ENCODE assay signal across 17 cellular contexts in the genomic region with DNA sequence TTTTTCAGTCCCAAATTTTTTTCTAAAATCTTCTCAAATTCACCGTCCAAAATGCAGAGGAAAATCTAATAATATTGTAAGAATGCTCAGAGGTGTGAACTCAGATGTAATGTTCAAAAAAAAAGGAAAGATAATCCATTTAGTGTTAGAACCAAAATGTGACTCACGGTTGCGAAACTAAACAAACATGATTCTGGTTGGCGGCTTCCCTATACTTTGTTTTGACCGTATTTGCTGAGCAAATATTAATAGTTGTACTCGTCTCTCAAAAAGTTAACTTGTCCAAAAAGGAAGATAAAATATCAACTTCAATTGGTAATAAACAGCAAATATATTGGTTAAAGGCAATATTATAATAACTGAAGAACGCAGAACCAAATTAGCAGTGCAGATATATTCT. TPM values are rescaled to one million over a fixed set of nuclear protein-coding genes. Genes with fewer than 3 reads are reported as not detected.
DNase-seq lines count a peak whose midpoint lies in the region; ATAC-seq, FAIRE-seq and TF ChIP-seq lines count a peak whose summit lies in the region.
"Had no signal": no experiment of that assay in that cellular context is flagged by ENCODE, and none has a peak within 500 bp of the region (broad histone marks: within the 10 kb centered on the region; RNA-seq: fewer than 3 reads in every experiment).

No MANE protein-coding gene starts in this region.

- ATAC-seq in HG02588 (IDR thresholded peaks at IDR 0.05; ENCODE audit: unreplicated experiment) (no peak), GM21737 (IDR thresholded peaks at IDR 0.05; ENCODE audit: unreplicated experiment) (no peak)
- ATAC-seq: activated CD4-positive, CD25-positive, alpha-beta regulatory T cell treated with anti-CD3 and anti-CD28 coated beads, Interleukin-2, amount 50 U/mL, for 24 hours; SK-N-SH treated with all-trans-retinoic acid at 6 μM for 48 hours; stimulated activated memory B cell treated with anti-CD40 and anti-IgM and Interleukin-4, amounts not matched to agents 10 μg/mL and 1 μg/mL and 100 μg/mL, for 72 hours had no signal

- in situ Hi-C loops in Caki2 (cut with HindIII; ENCODE audit: low pct_unique_long_range_greater_than_20kb, low sequenced_read_pairs), result no loop called here

- TF ChIP-seq CTCF in fibroblast of pulmonary artery (IDR thresholded peaks at IDR 0.05; ENCODE audit: low read length, missing control alignments), result no peak

- TF ChIP-seq EP300 in Ishikawa (IDR thresholded peaks at IDR 0.05; ENCODE audit: borderline replicate concordance), result no peak

- FAIRE-seq in RCC 7860 (lab: Jason Lieb, UNC), result peak; percentile 44

- no peak overlapping the region for H3K4me3 ChIP-seq in fibroblast of pulmonary artery (replicated peaks; ENCODE audit: low read depth, low read length)
- H3K4me3 ChIP-seq: uterus had no signal

- TF ChIP-seq RAD21 in Ishikawa (IDR thresholded peaks at IDR 0.05; ENCODE audit: low read depth), result no peak

- peak; percentile 9 for DNase-seq in Caki2 (ENCODE audit: low read depth)
- no peak for DNase-seq in RCC 7860 (ENCODE audit: low spot score)
- peak; percentile 14 for DNase-seq in fibroblast of pulmonary artery (ENCODE audit: low read depth)
- DNase-seq in inferior parietal cortex (ENCODE audit: extremely low spot score), result no peak
- DNase-seq in activated CD4-positive, alpha-beta T cell treated with anti-CD3 and anti-CD28 coated beads for 48 hours, result no peak
- DNase-seq: DND-41; HFFc6; Kasumi-1; NCI-H446; stimulated activated CD4-positive, alpha-beta T cell treated with anti-CD3 and anti-CD28 coated beads, Interleukin-2, amount 100 ng/mL, for 24 hours; uterus had no signal

TF ChIP-seq in Ishikawa, 13 proteins besides CTCF, POLR2A, EP300 and RAD21:
- peak; percentile 55 for TF ChIP-seq CEBPB (IDR thresholded peaks at IDR 0.05)
- no peak for TF ChIP-seq TAF1 (IDR thresholded peaks at IDR 0.05; ENCODE audit: low read depth)
- no peak for TF ChIP-seq FOXM1 (IDR thresholded peaks at IDR 0.05; ENCODE audit: borderline replicate concordance, low read depth)
- no peak for TF ChIP-seq YY1 (IDR thresholded peaks at IDR 0.05; ENCODE audit: low read depth)
- TF ChIP-seq, protein P1, sequence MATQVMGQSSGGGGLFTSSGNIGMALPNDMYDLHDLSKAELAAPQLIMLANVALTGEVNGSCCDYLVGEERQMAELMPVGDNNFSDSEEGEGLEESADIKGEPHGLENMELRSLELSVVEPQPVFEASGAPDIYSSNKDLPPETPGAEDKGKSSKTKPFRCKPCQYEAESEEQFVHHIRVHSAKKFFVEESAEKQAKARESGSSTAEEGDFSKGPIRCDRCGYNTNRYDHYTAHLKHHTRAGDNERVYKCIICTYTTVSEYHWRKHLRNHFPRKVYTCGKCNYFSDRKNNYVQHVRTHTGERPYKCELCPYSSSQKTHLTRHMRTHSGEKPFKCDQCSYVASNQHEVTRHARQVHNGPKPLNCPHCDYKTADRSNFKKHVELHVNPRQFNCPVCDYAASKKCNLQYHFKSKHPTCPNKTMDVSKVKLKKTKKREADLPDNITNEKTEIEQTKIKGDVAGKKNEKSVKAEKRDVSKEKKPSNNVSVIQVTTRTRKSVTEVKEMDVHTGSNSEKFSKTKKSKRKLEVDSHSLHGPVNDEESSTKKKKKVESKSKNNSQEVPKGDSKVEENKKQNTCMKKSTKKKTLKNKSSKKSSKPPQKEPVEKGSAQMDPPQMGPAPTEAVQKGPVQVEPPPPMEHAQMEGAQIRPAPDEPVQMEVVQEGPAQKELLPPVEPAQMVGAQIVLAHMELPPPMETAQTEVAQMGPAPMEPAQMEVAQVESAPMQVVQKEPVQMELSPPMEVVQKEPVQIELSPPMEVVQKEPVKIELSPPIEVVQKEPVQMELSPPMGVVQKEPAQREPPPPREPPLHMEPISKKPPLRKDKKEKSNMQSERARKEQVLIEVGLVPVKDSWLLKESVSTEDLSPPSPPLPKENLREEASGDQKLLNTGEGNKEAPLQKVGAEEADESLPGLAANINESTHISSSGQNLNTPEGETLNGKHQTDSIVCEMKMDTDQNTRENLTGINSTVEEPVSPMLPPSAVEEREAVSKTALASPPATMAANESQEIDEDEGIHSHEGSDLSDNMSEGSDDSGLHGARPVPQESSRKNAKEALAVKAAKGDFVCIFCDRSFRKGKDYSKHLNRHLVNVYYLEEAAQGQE (IDR thresholded peaks at IDR 0.05; ENCODE audit: low read depth), result no peak
- no peak for TF ChIP-seq ZBTB7A (IDR thresholded peaks at IDR 0.05; ENCODE audit: low read depth)

RNA-seq across cellular contexts. Expression of a gene that starts 34.4 kb away (rescaled TPM):
- 0.81 and 1.6 TPM in 2 replicates for total RNA-seq in Caki2 (2014; rRNA removed; shearing (Covaris generic); ENCODE audit: low replicate concordance)

Comparison
In these comparisons a context has a peak if more than half of its experiments do, and no peak if none do; other contexts are left out.
1. DNase-seq: peak in Caki2 (single experiment) and fibroblast of pulmonary artery (single experiment); none in RCC 7860 (single experiment), inferior parietal cortex (single experiment) and activated CD4-positive, alpha-beta T cell treated with anti-CD3 and anti-CD28 coated beads for 48 hours (single experiment).